In the genomic region with DNA sequence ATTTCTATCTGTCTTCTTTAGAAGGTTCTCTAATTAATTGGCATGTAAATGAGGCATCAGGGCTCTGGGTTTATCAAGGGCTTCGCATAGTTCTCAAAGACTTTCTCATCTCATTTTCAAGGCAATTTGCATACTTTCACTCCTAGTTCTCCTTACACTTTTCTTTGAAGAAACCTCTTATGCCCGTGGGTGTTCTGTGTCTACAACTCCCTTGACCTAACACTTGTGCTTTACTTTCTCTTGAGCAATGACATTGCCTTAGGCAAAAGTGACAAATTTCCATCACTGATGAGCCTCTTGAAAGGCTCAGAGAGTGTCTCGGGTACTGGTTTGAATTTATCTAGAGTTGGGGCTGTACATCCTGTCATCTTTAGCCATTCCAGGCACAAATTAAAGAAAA, we compare ENCODE assay signal across 10 cellular contexts.
"Had no signal": no experiment of that assay in that cellular context is flagged by ENCODE, and none has a peak within 500 bp of the region (broad histone marks: within the 10 kb centered on the region; RNA-seq: fewer than 3 reads in every experiment).

No MANE protein-coding gene starts in this region.

- H3K4me3 ChIP-seq: GM23338 had no signal

- ATAC-seq: GM23338, HepG2 had no signal

- H3K4me2 ChIP-seq: KMS-11 had no signal

- H2AFZ ChIP-seq: GM23338 had no signal

- DNase-seq: H9, HCEC 1CT, HFFc6, KBM-7 had no signal

- H3K9ac ChIP-seq: KMS-11 had no signal

- FAIRE-seq: H1, H54, HepG2 had no signal

- H3K27ac ChIP-seq: HL-60, KMS-11 had no signal
